26 cellular contexts compared by ENCODE assay signal in the genomic region with DNA sequence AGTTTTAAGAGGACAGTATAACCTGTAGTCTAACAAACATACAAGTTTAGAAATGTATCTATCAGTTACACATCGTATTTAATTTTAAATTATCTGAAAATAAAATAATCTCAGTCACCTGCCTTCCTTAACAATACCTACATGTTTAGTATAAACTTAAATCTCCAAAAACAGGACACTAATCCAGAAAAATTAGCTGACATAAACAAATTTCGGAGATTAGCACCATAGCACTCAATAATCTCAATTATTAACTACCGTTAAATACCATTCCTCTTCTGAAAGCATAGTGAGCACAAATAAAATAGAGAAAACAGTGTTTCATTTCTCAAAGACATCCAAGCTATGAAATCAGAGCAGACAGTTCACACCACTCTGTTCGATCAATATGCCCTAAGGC.
"Had no signal": no experiment of that assay in that cellular context is flagged by ENCODE, and none has a peak within 500 bp of the region (broad histone marks: within the 10 kb centered on the region; RNA-seq: fewer than 3 reads in every experiment).

No MANE protein-coding gene starts in this region.

- H3K27ac Mint-ChIP-seq: dendritic cell treated with granulocyte-macrophage colony-stimulating factor and Interleukin-4, amounts not matched to agents 40 ng/mL and 50 ng/mL, for 4 days; effector memory CD8-positive, alpha-beta T cell; endodermal cell; mesothelial cell of epicardium had no signal

- ATAC-seq: effector memory CD8-positive, alpha-beta T cell; esophagus mucosa; gastrocnemius medialis; heart right ventricle; left cardiac atrium; left lung; left ventricle myocardium superior; lower lobe of right lung; mucosa of descending colon had no signal

- H3K27me3 Mint-ChIP-seq: dendritic cell treated with granulocyte-macrophage colony-stimulating factor and Interleukin-4, amounts not matched to agents 40 ng/mL and 50 ng/mL, for 4 days; effector memory CD8-positive, alpha-beta T cell; naive B cell had no signal

- H3K9me3 ChIP-seq: colonic mucosa, esophagus squamous epithelium, gastrocnemius medialis, heart right ventricle, left lung, lower lobe of right lung, mucosa of descending colon had no signal

- FAIRE-seq: endometrium had no signal

- H3K27me3 ChIP-seq: colonic mucosa, esophagus squamous epithelium, gastrocnemius medialis, heart right ventricle, left lung had no signal

- H3K4me1 ChIP-seq: colonic mucosa, esophagus squamous epithelium, gastrocnemius medialis, left lung, lower lobe of right lung had no signal

- H3K9me3 Mint-ChIP-seq: dendritic cell treated with granulocyte-macrophage colony-stimulating factor and Interleukin-4, amounts not matched to agents 40 ng/mL and 50 ng/mL, for 4 days; effector memory CD8-positive, alpha-beta T cell; endodermal cell; mesothelial cell of epicardium; naive B cell had no signal

- H3K4me1 Mint-ChIP-seq: mesothelial cell of epicardium had no signal

- H3K27ac ChIP-seq: colonic mucosa, epithelial cell of prostate, esophagus squamous epithelium, gastrocnemius medialis, heart right ventricle, left lung, lower lobe of right lung had no signal

- H3K4me3 Mint-ChIP-seq: dendritic cell treated with granulocyte-macrophage colony-stimulating factor and Interleukin-4, amounts not matched to agents 40 ng/mL and 50 ng/mL, for 4 days; effector memory CD8-positive, alpha-beta T cell; endodermal cell; mesothelial cell of epicardium; naive B cell had no signal

- DNase-seq: colonic mucosa; cortex of kidney; effector CD8-positive, alpha-beta T cell; effector memory CD8-positive, alpha-beta T cell; endodermal cell; erythroblast; esophagus squamous epithelium; foreskin fibroblast; foreskin melanocyte; gastrocnemius medialis; glutamatergic neuron; head of caudate nucleus; heart right ventricle; hippocampal formation; left cardiac atrium; left lung; left ventricle myocardium superior; lower lobe of right lung; mesenchymal stem cell; mucosa of descending colon; naive B cell had no signal

- H3K4me3 ChIP-seq: colonic mucosa, esophagus squamous epithelium, gastrocnemius medialis, heart right ventricle, left lung, lower lobe of right lung, mucosa of descending colon had no signal
